ENCODE assay signal across 8 cellular contexts in genomic region chr1:149810697-149811405, GRCh38. TPM values are rescaled to one million over a fixed set of nuclear protein-coding genes. Genes with fewer than 3 reads are reported as not detected.
DNase-seq lines count a peak whose midpoint lies in the region; ATAC-seq and TF ChIP-seq lines count a peak whose summit lies in the region.
"Not testable (repeated sequence)": the region's sequence is repeated elsewhere in the genome, so short reads cannot be mapped to it uniquely, and the experiment has no call there.

No MANE protein-coding gene starts in this region.

- not testable (repeated sequence) for H4K20me1 ChIP-seq in hepatocyte (ENCODE audit: insufficient read depth, poor library complexity, severe bottlenecking)

- WGBS in hepatocyte (ENCODE audit: low lambda C conversion rate, missing lambda C conversion rate): 27% methylated on average over 7 of the region's 7 CpGs
- WGBS in transverse colon (ENCODE audit: low coverage in 1 of 2), 2 donors: 41 to 43% methylated on average over 3 to 7 of the region's 7 CpGs

- H3K4me2 ChIP-seq in hepatocyte: peak overlapping the region; percentile 93

- POLR2A ChIA-PET in activated B cell treated with CpG ODN at 0.5 μM for 24 hours (lab: Charles Lee): not testable (repeated sequence)

- H3K4me3 ChIP-seq in astrocyte of the cerebellum (ENCODE audit: low read depth, low read length) (peak overlapping the region; percentile 5), transverse colon (peak overlapping the region in 1 of 4 donors; percentile 35)
- H3K4me3 ChIP-seq in hepatocyte: not testable (repeated sequence)

- BruUV-seq in Calu3 (replicated peaks; lab: Mats Ljungman, UMichigan): not testable (repeated sequence)

- not testable (repeated sequence) for H3K9me3 ChIP-seq in hepatocyte (ENCODE audit: low read depth); transverse colon

- TF ChIP-seq POLR2A in transverse colon (IDR thresholded peaks at IDR 0.05): peak; percentile 29

- H3K79me2 ChIP-seq in hepatocyte: not testable (repeated sequence)

- intact Hi-C loops in Calu3 (cut with micrococcal nuclease; ENCODE audit: unreplicated experiment); activated B cell treated with CpG ODN at 0.5 μM for 24 hours (cut with micrococcal nuclease); transverse colon (cut with DNase I; ENCODE audit: low total_unique reads): not testable (repeated sequence)

- H3K9me3 Mint-ChIP-seq in Calu3 (ENCODE audit: low read depth, unreplicated experiment); IgD-negative memory B cell; activated B cell treated with CpG ODN at 0.5 μM for 24 hours; nephron progenitor cell: not testable (repeated sequence)

- H3K36me3 Mint-ChIP-seq in Calu3 (ENCODE audit: insufficient read depth, unreplicated experiment): peaks cover 39% of the 10 kb centered on the region
- not testable (repeated sequence) for H3K36me3 Mint-ChIP-seq in IgD-negative memory B cell; activated B cell treated with CpG ODN at 0.5 μM for 24 hours (ENCODE audit: low read depth); nephron progenitor cell (ENCODE audit: low read depth)

- not testable (repeated sequence) for H3K9me2 ChIP-seq in hepatocyte (replicated peaks; ENCODE audit: insufficient read depth)

- TF ChIP-seq CTCF in Calu3 (IDR thresholded peaks at IDR 0.05; ENCODE audit: unreplicated experiment); activated B cell treated with CpG ODN at 0.5 μM for 24 hours (IDR thresholded peaks at IDR 0.05); astrocyte of the cerebellum (IDR thresholded peaks at IDR 0.05; ENCODE audit: low read depth, low read length, missing control alignments); hepatocyte (IDR thresholded peaks at IDR 0.05; ENCODE audit: poor library complexity); nephron progenitor cell (IDR thresholded peaks at IDR 0.05); transverse colon (IDR thresholded peaks at IDR 0.05): not testable (repeated sequence)

- not testable (repeated sequence) for TF ChIP-seq EP300 in transverse colon (IDR thresholded peaks at IDR 0.05; ENCODE audit: low read depth)

- not testable (repeated sequence) for H3K4me1 Mint-ChIP-seq in Calu3 (ENCODE audit: low read depth, unreplicated experiment); IgD-negative memory B cell; nephron progenitor cell
- H3K4me1 Mint-ChIP-seq in activated B cell treated with CpG ODN at 0.5 μM for 24 hours: peaks cover 15% of the 10 kb centered on the region

- ATAC-seq in activated B cell treated with CpG ODN at 0.5 μM for 24 hours (ENCODE audit: low read depth): not testable (repeated sequence)

- not testable (repeated sequence) for H2AFZ ChIP-seq in hepatocyte

- DNase-seq in Calu3: peak; percentile 59
- peak; percentile 9 for DNase-seq in NK-92 treated with Interleukin-12 subunit alpha and Interleukin-12 subunit beta, amount 100 ng/mL, for 24 hours (lab: John Stamatoyannopoulos, UW)
- DNase-seq in activated B cell treated with CpG ODN at 0.5 μM for 24 hours; astrocyte of the cerebellum (ENCODE audit: low read depth); hepatocyte (ENCODE audit: low spot score); transverse colon: not testable (repeated sequence)
- peak; percentile 6 for DNase-seq in nephron progenitor cell

- in situ Hi-C loops in astrocyte of the cerebellum (cut with HindIII; ENCODE audit: low sequenced_read_pairs); transverse colon (cut with MboI; ENCODE audit: low pct_ligation_motif_present in 1 of 4, low pct_unique_long_range_greater_than_20kb in 1 of 4, low sequenced_read_pairs in 3 of 4): not testable (repeated sequence)

- H3K36me3 ChIP-seq in hepatocyte (replicated peaks; ENCODE audit: insufficient read depth, low read depth); transverse colon: not testable (repeated sequence)

- not testable (repeated sequence) for H3K27ac ChIP-seq in hepatocyte, transverse colon

- not testable (repeated sequence) for H3K4me1 ChIP-seq in hepatocyte (ENCODE audit: insufficient read depth); transverse colon

- CTCF ChIA-PET in Calu3 (lab: Charles Lee); activated B cell treated with CpG ODN at 0.5 μM for 24 hours (lab: Charles Lee): not testable (repeated sequence)

- H3K27me3 Mint-ChIP-seq in Calu3 (ENCODE audit: unreplicated experiment); IgD-negative memory B cell; activated B cell treated with CpG ODN at 0.5 μM for 24 hours; nephron progenitor cell (ENCODE audit: low read depth, poor library complexity): not testable (repeated sequence)

- peak overlapping the region; percentile 76 for H3K4me3 Mint-ChIP-seq in Calu3 (ENCODE audit: low read depth, unreplicated experiment)
- peak overlapping the region in 3 of 4 donors; percentile 71 to 92 (median 85) for H3K4me3 Mint-ChIP-seq in IgD-negative memory B cell
- H3K4me3 Mint-ChIP-seq in activated B cell treated with CpG ODN at 0.5 μM for 24 hours: peak overlapping the region; percentile 58
- peak overlapping the region; percentile 93 for H3K4me3 Mint-ChIP-seq in nephron progenitor cell

- peak overlapping the region; percentile 96 for H3K27ac Mint-ChIP-seq in Calu3 (ENCODE audit: unreplicated experiment)
- peak overlapping the region in 1 of 3 donors; percentile 91 for H3K27ac Mint-ChIP-seq in IgD-negative memory B cell
- H3K27ac Mint-ChIP-seq in activated B cell treated with CpG ODN at 0.5 μM for 24 hours: peak overlapping the region; percentile 12
- H3K27ac Mint-ChIP-seq in nephron progenitor cell: peak overlapping the region; percentile 29

- not testable (repeated sequence) for H3K27me3 ChIP-seq in hepatocyte, transverse colon

RNA-seq across cellular contexts. Expression of gene FCGR1A, which starts 28.4 kb away (rescaled TPM):
- total RNA-seq in Calu3 (2022): not detected in 2 replicates
- 0.43 TPM for polyA plus RNA-seq in IgD-negative memory B cell
- total RNA-seq in activated B cell treated with CpG ODN at 0.5 μM for 24 hours: not detected in 2 replicates
- total RNA-seq in hepatocyte: 0.07 and 0.24 TPM in 2 replicates
- polyA plus RNA-seq in hepatocyte: 0.52 and 1.00 TPM in 2 replicates
- total RNA-seq in transverse colon: 1 to 10 TPM in 1 of 4 donors, not detected in 3; 2.9 TPM
